ENCODE assay signal across 12 cellular contexts in the genomic region with DNA sequence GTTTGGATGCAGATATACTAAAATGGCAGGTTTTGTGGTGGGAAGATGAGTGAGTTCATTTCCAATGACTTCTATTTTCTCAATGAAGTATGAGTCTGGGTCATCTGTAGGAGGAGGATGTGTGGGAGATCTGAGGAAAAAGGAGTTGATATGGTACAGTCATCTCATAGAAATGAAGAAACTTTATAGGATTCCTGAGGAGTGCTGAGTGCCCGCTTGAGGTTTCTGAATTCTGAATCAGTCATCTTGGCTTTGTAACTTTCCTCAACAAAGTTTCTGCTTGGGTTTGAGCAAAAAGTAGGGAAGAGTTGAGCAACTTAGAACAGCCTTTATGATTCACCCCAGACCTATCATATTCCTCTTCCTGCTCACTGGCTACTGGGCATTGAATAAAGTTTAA.
DNase-seq lines count a peak whose midpoint lies in the region; ATAC-seq and TF ChIP-seq lines count a peak whose summit lies in the region.
"Had no signal": no experiment of that assay in that cellular context is flagged by ENCODE, and none has a peak within 500 bp of the region (broad histone marks: within the 10 kb centered on the region; RNA-seq: fewer than 3 reads in every experiment).

No MANE protein-coding gene starts in this region.

- peaks cover 48% of the 10 kb centered on the region for H3K4me1 Mint-ChIP-seq in activated T-helper 17 cell treated with anti-CD3 and anti-CD28 coated beads, Interleukin-2, amount 50 U/mL, for 72 hours

- peak overlapping the region; percentile 10; the same call in 1 of the 2 replicates for H3K9ac ChIP-seq in GM23248

- no peaks in the 10 kb centered on the region for H3K9me3 Mint-ChIP-seq in activated T-helper 17 cell treated with anti-CD3 and anti-CD28 coated beads, Interleukin-2, amount 50 U/mL, for 72 hours

- TF ChIP-seq POLR2A in lower leg skin (IDR thresholded peaks at IDR 0.05) = no peak

- no peak overlapping the region for H2AFZ ChIP-seq in GM23248

- CTCF ChIA-PET in AG04450 (lab: Charles Lee) = no interaction called here

- no peaks in the 10 kb centered on the region for H3K27me3 Mint-ChIP-seq in activated T-helper 17 cell treated with anti-CD3 and anti-CD28 coated beads, Interleukin-2, amount 50 U/mL, for 72 hours

- H3K4me3 Mint-ChIP-seq in activated T-helper 17 cell treated with anti-CD3 and anti-CD28 coated beads, Interleukin-2, amount 50 U/mL, for 72 hours = peak overlapping the region; percentile 3

- H3K27ac ChIP-seq in AG04450 (ENCODE audit: low read depth, low read length) (peak overlapping the region; percentile 25), GM23248 (peak overlapping the region; percentile 84)
- H3K27ac ChIP-seq: Peyer's patch, sigmoid colon had no signal

- H3K4me2 ChIP-seq in GM23248 (ENCODE audit: unreplicated experiment) = peak overlapping the region; percentile 36

- no peaks in the 10 kb centered on the region for H3K79me2 ChIP-seq in GM23248 (ENCODE audit: insufficient read depth)

- H3K36me3 ChIP-seq in GM23248 (ENCODE audit: low read depth) = no peaks in the 10 kb centered on the region
- H3K36me3 ChIP-seq: Peyer's patch, sigmoid colon had no signal

- H3K27me3 ChIP-seq in AG04450 (ENCODE audit: control insufficient read depth, insufficient read depth, low read length) = no peaks in the 10 kb centered on the region
- no peaks in the 10 kb centered on the region for H3K27me3 ChIP-seq in GM23248 (replicated peaks; ENCODE audit: insufficient read depth)
- H3K27me3 ChIP-seq: Peyer's patch, sigmoid colon had no signal

- POLR2A ChIA-PET in AG04450 (lab: Yijun Ruan, JAX) = no interaction called here

- H3K27ac Mint-ChIP-seq in activated T-helper 17 cell treated with anti-CD3 and anti-CD28 coated beads, Interleukin-2, amount 50 U/mL, for 72 hours = peak overlapping the region; percentile 60

- H3K36me3 Mint-ChIP-seq in activated T-helper 17 cell treated with anti-CD3 and anti-CD28 coated beads, Interleukin-2, amount 50 U/mL, for 72 hours (ENCODE audit: low read depth) = no peaks in the 10 kb centered on the region

- H3K4me3 ChIP-seq in AG04450 (ENCODE audit: low read depth, low read length) (no peak overlapping the region), GM23248 (no peak overlapping the region), lower leg skin (ENCODE audit: low read depth, poor library complexity, severe bottlenecking) (no peak overlapping the region)
- H3K4me3 ChIP-seq: Peyer's patch, sigmoid colon had no signal

- no peaks in the 10 kb centered on the region for H3K9me3 ChIP-seq in AG04450 (ENCODE audit: control insufficient read depth, insufficient read depth, low read length)
- H3K9me3 ChIP-seq in GM23248 (ENCODE audit: low read depth) = no peaks in the 10 kb centered on the region
- H3K9me3 ChIP-seq: Peyer's patch, sigmoid colon had no signal

- peaks cover 58% of the 10 kb centered on the region for H3K4me1 ChIP-seq in GM23248 (ENCODE audit: insufficient read depth)
- H3K4me1 ChIP-seq: Peyer's patch had no signal

- 0% methylated on average over 1 of the region's 1 CpG for WGBS in GM23248 (ENCODE audit: low coverage in 1 of 2, low lambda C conversion rate in 2 of 2, missing lambda C conversion rate in 2 of 2), 2 experiments
- WGBS in lower leg skin, 2 donors = 85 to 97% methylated on average over 1 of the region's 1 CpG

- in situ Hi-C loops in GM23248 (cut with MboI) = no loop called here

- DNase-seq in AG04450 (ENCODE audit: low read depth, low spot score) (peak; percentile 55), GM23248 (peak; percentile 93), hepatic stellate cell (ENCODE audit: low spot score) (peak; percentile 30), lower leg skin (ENCODE audit: low spot score in 2 of 2) (no peak), DMS79 treated with DMSO at 0.1 percent for 48 hours (lab: John Stamatoyannopoulos, UW) (no peak)
- DNase-seq: activated CD4-positive, CD25-positive, alpha-beta regulatory T cell; activated gamma-delta T cell; Peyer's patch; sigmoid colon had no signal

- peak; percentile 41 for ATAC-seq in activated T-helper 17 cell treated with anti-CD3 and anti-CD28 coated beads, Interleukin-2, amount 50 U/mL, for 72 hours (replicated peaks)
- no peak for ATAC-seq in GM21526 (IDR thresholded peaks at IDR 0.05; ENCODE audit: low FRiP score, unreplicated experiment)
- ATAC-seq in GM19324 (IDR thresholded peaks at IDR 0.05; ENCODE audit: low FRiP score, unreplicated experiment) = no peak

- H3F3A ChIP-seq in GM23248 (ENCODE audit: insufficient read depth) = peaks cover 57% of the 10 kb centered on the region

- no peaks in the 10 kb centered on the region for H4K20me1 ChIP-seq in GM23248 (ENCODE audit: insufficient read depth)

- no peak for TF ChIP-seq CTCF in AG04450 (IDR thresholded peaks at IDR 0.05; ENCODE audit: low read depth, low read length)
- TF ChIP-seq CTCF in lower leg skin (IDR thresholded peaks at IDR 0.05) = no peak

- no peaks in the 10 kb centered on the region; the same call in 1 of the 2 replicates for H3K9me2 ChIP-seq in GM23248 (ENCODE audit: insufficient read depth)

- intact Hi-C loops in lower leg skin (cut with DNase I; ENCODE audit: low total_unique reads) = no loop called here

Comparison
In these comparisons a context has a peak if more than half of its experiments do, and no peak if none do; other contexts are left out.
1. DNase-seq: peak in AG04450 (single experiment), GM23248 (single experiment) and hepatic stellate cell (single experiment); none in lower leg skin (0 of 2) and DMS79 treated with DMSO at 0.1 percent for 48 hours (single experiment).